8 cellular contexts compared by ENCODE assay signal in the genomic region with DNA sequence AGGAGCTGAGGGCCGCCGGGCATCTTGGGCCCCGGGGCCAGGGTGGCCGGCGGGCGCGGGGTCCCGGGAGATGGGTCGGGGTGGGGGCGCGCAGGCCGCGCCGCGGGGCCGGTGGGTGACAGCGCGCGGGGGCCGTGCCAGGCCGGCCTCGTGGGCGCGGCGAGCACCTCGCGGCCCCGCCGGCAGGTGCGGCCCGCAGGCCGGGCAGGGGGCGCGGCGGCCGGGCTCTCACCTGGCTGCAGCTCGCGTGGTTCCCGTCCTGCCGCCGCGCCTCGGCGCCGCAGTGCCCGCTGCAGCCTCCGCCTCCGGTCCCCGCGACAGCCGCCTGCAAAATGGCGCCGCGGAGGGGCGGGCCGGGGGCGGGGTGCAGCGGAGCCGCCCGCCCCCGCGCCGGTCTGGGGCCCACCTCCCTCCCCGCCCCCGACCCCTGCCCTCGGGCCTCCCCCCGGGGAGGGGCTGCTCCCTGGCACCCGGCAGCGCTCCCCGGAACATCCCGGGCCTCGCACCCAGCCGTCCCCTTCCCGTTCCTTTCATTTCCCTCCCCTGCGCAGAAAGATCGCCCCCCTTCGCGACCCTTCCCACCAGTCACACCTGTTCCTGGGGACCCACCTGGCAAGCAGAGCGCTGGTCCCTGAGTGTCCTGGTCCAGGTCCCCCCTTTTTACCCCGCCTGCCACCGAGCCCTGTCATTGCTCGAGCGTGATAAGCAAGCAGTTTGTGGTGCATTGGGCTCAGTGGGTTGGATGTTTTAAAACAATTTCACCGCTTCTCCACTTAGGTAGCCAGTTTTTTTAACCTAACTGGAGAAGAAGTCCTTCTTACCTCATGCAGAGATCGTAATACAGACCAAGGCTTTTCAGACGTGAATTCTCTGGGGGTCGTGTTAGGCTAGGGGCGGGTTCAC. TPM values are rescaled to one million over a fixed set of nuclear protein-coding genes. Genes with fewer than 3 reads are reported as not detected.
A peak's percentile ranks its signal among the peaks of the same experiment; 100 is the strongest.
DNase-seq lines count a peak whose midpoint lies in the region; ATAC-seq and TF ChIP-seq lines count a peak whose summit lies in the region.

A gene (minus strand): TSS at position 337 of the 903 bp plus-strand sequence. CDS start 68,948 bp downstream, outside the sequence.

- no peaks in the 10 kb centered on the region for H3K9me3 ChIP-seq in adipocyte (ENCODE audit: control insufficient read depth, low read length)
- no peaks in the 10 kb centered on the region for H3K9me3 ChIP-seq in aorta (ENCODE audit: control insufficient read depth, low read length)

- DNase-seq in GM10248 (ENCODE audit: extremely low spot score) (peak; percentile 78), adipocyte (ENCODE audit: low read depth) (peak; percentile 68), left ventricle myocardium superior (peak; percentile 75), pulmonary artery endothelial cell (ENCODE audit: low read depth, low spot score) (no peak), aorta (peak; percentile 53 to 82)

- peak within 1 kb of the TSS; percentile 86 for H3K9ac ChIP-seq in adipocyte (ENCODE audit: low read length)

- 2% methylated on average over 19 to 88 of the region's 88 CpGs for WGBS in aorta, 2 donors

- no peak within 1 kb of the TSS for H3K27ac ChIP-seq in aorta (ENCODE audit: low read depth in 1 of 2, low read length in 2 of 2)

- H3K4me1 ChIP-seq in adipocyte (ENCODE audit: control insufficient read depth, insufficient read depth, low read length): peaks cover 11% of the 10 kb centered on the region
- H3K4me1 ChIP-seq in aorta (ENCODE audit: control insufficient read depth in 1 of 2, insufficient read depth in 2 of 2, low read length in 2 of 2): peaks cover 0 to 2% of the 10 kb centered on the region in 2 donors

- no peaks in the 10 kb centered on the region for H3K36me3 ChIP-seq in adipocyte (ENCODE audit: control insufficient read depth, insufficient read depth, low read length, severe bottlenecking)
- no peaks in the 10 kb centered on the region for H3K36me3 ChIP-seq in aorta (ENCODE audit: control insufficient read depth in 1 of 2, insufficient read depth in 2 of 2, low read length in 1 of 2)

- H3K27me3 ChIP-seq in adipocyte (replicated peaks; ENCODE audit: control insufficient read depth, insufficient read depth, low read length) (no peaks in the 10 kb centered on the region), aorta (ENCODE audit: control insufficient read depth in 1 of 2, insufficient read depth in 2 of 2, low read length in 1 of 2) (no peaks in the 10 kb centered on the region)

- intact Hi-C loops in left ventricle myocardium superior (cut with micrococcal nuclease): no loop called here
- intact Hi-C loops in aorta (cut with DNase I): no loop called here

- CTCF ChIA-PET in GM10248 (lab: Yijun Ruan, JAX): interaction anchor here (1.3 kb wide), 1 partner anchor 55 kb away, joined by 3 read pairs; no protein-coding TSS in a partner anchor

- ATAC-seq in HG03280 (IDR thresholded peaks at IDR 0.05; ENCODE audit: unreplicated experiment) (peak; percentile 58), SK-N-SH treated with all-trans-retinoic acid at 6 μM for 48 hours (peak; percentile 81; the same call in 2 of the 3 replicates), left ventricle myocardium superior (peak; percentile 94), aorta (ENCODE audit: low FRiP score) (peak; percentile 74), GM21528 (IDR thresholded peaks at IDR 0.05; ENCODE audit: low FRiP score, unreplicated experiment) (no peak)

- H3K4me3 ChIP-seq in adipocyte (ENCODE audit: low read length) (peak within 1 kb of the TSS; percentile 88), aorta (ENCODE audit: low read length in 2 of 2) (peak within 1 kb of the TSS; percentile 85 to 94)

- POLR2A ChIA-PET in GM10248 (lab: Yijun Ruan, JAX): no interaction called here

- TF ChIP-seq CTCF in GM10248 (IDR thresholded peaks at IDR 0.05; ENCODE audit: control extremely low read depth, extremely low read depth, low read depth, missing control alignments): no peak

TF ChIP-seq in SK-N-SH treated with all-trans-retinoic acid at 6 μM for 48 hours, 23 proteins besides CTCF, POLR2A, EP300 and RAD21:
- TF ChIP-seq ZNF70 (CRISPR knock-in tag; IDR thresholded peaks at IDR 0.05): no peak
- TF ChIP-seq ZC3H10 (CRISPR knock-in tag; IDR thresholded peaks at IDR 0.05): no peak
- no peak for TF ChIP-seq TOX (CRISPR knock-in tag; IDR thresholded peaks at IDR 0.05; ENCODE audit: borderline replicate concordance)
- TF ChIP-seq ZNF565 (CRISPR knock-in tag; conservative IDR thresholded peaks at IDR 0.05; ENCODE audit: low read depth): no peak
- no peak for TF ChIP-seq CSDC2 (CRISPR knock-in tag; IDR thresholded peaks at IDR 0.05)
- no peak for TF ChIP-seq BACH2 (CRISPR knock-in tag; IDR thresholded peaks at IDR 0.05; ENCODE audit: borderline replicate concordance)
- no peak for TF ChIP-seq SNAI2 (CRISPR knock-in tag; IDR thresholded peaks at IDR 0.05)
- no peak for TF ChIP-seq ARNTL (CRISPR knock-in tag; IDR thresholded peaks at IDR 0.05; ENCODE audit: borderline replicate concordance, low read depth)

RNA-seq across cellular contexts. Expression of the gene that starts here (rescaled TPM):
- total RNA-seq in left ventricle myocardium superior (6.4 TPM), pulmonary artery endothelial cell (11.0 and 13.4 TPM in 2 replicates), aorta (10 to 100 TPM; 26.0 to 38.2 TPM)
- 1 to 10 TPM; 3.5 to 9.8 TPM for polyA plus RNA-seq in aorta
